Comparison of ENCODE assay signal across 21 cellular contexts in genomic region chr10:77474386-77474785, GRCh38.
"Had no signal": no experiment of that assay in that cellular context is flagged by ENCODE, and none has a peak within 500 bp of the region (broad histone marks: within the 10 kb centered on the region; RNA-seq: fewer than 3 reads in every experiment).

No MANE protein-coding gene starts in this region.

- H3K9me3 ChIP-seq: MG63, SK-N-SH had no signal

- H3K4me2 ChIP-seq: SK-N-SH had no signal

- H3K27ac ChIP-seq: RWPE1 had no signal

- H3K4me3 ChIP-seq: MG63 had no signal

- H3K9ac ChIP-seq: SK-N-SH had no signal

- DNase-seq: IMR-90, Karpas-422, KG1, MG63, NCI-H1092, NCI-H1436, NCI-H187, NCI-H2029, NCI-H2081 treated with DMSO at 0.1 percent for 48 hours, NCI-H2171, NCI-H226, NCI-H446, NCI-H510A, NCI-H524 treated with DMSO at 0.1 percent for 48 hours, NCI-H69, NCI-H774, PC-3, SHP77, SK-N-SH had no signal

- H3K27me3 ChIP-seq: MG63 had no signal

- ATAC-seq: Panc1, PC-3 had no signal
